ENCODE assay signal across 34 cellular contexts in the genomic region with DNA sequence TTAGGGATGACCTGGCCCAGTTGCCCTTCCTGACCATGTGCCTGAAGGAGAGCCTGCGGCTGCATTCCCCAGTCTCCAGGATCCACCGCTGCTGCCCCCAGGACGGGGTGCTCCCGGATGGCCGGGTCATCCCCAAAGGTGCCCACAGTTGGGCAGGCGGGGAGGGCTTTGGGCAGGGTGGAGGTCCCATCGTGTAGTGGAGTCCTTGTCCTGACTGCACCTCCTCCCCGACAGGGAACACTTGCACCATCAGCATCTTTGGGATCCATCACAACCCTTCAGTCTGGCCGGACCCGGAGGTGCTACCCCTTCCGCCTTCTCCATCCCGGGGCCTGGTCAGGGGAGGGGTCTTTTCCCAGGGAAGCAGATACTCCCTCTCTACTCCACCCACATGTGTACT. TPM values are rescaled to one million over a fixed set of nuclear protein-coding genes. Genes with fewer than 3 reads are reported as not detected.
"Had no signal": no experiment of that assay in that cellular context is flagged by ENCODE, and none has a peak within 500 bp of the region (broad histone marks: within the 10 kb centered on the region; RNA-seq: fewer than 3 reads in every experiment).

No MANE protein-coding gene starts in this region.

- H3K27ac ChIP-seq: brain microvascular endothelial cell, PC-9, RWPE1 had no signal

- DNase-seq: activated B cell treated with CpG ODN at 0.5 μM for 24 hours; activated CD4-positive, alpha-beta memory T cell treated with anti-CD3 and anti-CD28 coated beads for 36 hours; activated CD4-positive, alpha-beta T cell treated with anti-CD3 and anti-CD28 coated beads for 4 hours; activated CD4-positive, alpha-beta T cell treated with anti-CD3 and anti-CD28 coated beads, Interleukin-2, amount 50 U/mL, for 1 hour; activated CD4-positive, CD25-positive, alpha-beta regulatory T cell treated with anti-CD3 and anti-CD28 coated beads, Interleukin-2, amount 50 U/mL, for 72 hours; activated naive CD4-positive, alpha-beta T cell; activated naive CD4-positive, alpha-beta T cell treated with anti-CD3 and anti-CD28 coated beads, Interleukin-2, amount 50 U/mL, for 16 hours; activated naive CD8-positive, alpha-beta T cell treated with anti-CD3 and anti-CD28 coated beads for 36 hours; activated T-cell treated with anti-CD3 and anti-CD28 coated beads for 4 hours; activated T-cell treated with anti-CD3 and anti-CD28 coated beads, Interleukin-2, amount 50 U/mL, for 4 hours; amniotic stem cell; aorta; brain microvascular endothelial cell; Kasumi-1; KG1; MG63; NCI-H1048; NCI-H1436 treated with DMSO at 0.1 percent for 48 hours; NCI-H1694 treated with DMSO at 0.1 percent for 48 hours; NCI-H2029; NCI-H345; NCI-H510A; NCI-H526; NCI-H748 treated with DMSO at 0.1 percent for 48 hours; NK-92 treated with Interleukin-12 subunit alpha and Interleukin-12 subunit beta, amount 100 ng/mL, for 24 hours; PC-9; SIG-M5; T-helper 1 cell; T-helper 2 cell; T-helper 9 cell had no signal

- H3K27me3 ChIP-seq: brain microvascular endothelial cell had no signal

- H3K4me3 ChIP-seq: MG63, PC-9 had no signal

- H3K36me3 ChIP-seq: brain microvascular endothelial cell, MG63 had no signal

- H3K9me3 ChIP-seq: MG63 had no signal

- ATAC-seq: activated T-cell treated with anti-CD3 and anti-CD28 coated beads, Interleukin-2, amount 50 U/mL, for 4 hours; Right ventricle myocardium inferior had no signal

RNA-seq across cellular contexts. Expression of gene CYP4F8, which starts 31.7 kb away (rescaled TPM):
- total RNA-seq: activated B cell treated with CpG ODN at 0.5 μM for 24 hours; activated CD4-positive, alpha-beta memory T cell treated with anti-CD3 and anti-CD28 coated beads for 36 hours; activated naive CD8-positive, alpha-beta T cell treated with anti-CD3 and anti-CD28 coated beads for 36 hours; activated T-cell treated with anti-CD3 and anti-CD28 coated beads, Interleukin-2, amount 50 U/mL, for 4 hours; activated T-helper 1 cell treated with anti-CD3 and anti-CD28 coated beads, Interleukin-12 subunit alpha, Interleukin-12 subunit beta, Interleukin-2, Interleukin-4 antibody, amounts not matched to agents 30 ng/mL and 10 ng/mL and 1 ng/mL, durations not matched to agents 14 hours and 24 hours and 36 hours; aorta; PC-9; Right ventricle myocardium inferior; SK-MEL-5 had no signal
- polyA plus RNA-seq: aorta had no signal

RNA-seq across cellular contexts. Expression of gene CYP4F3, which starts 57.4 kb away (rescaled TPM):
- total RNA-seq: activated B cell treated with CpG ODN at 0.5 μM for 24 hours; activated CD4-positive, alpha-beta memory T cell treated with anti-CD3 and anti-CD28 coated beads for 36 hours; activated T-helper 1 cell treated with anti-CD3 and anti-CD28 coated beads, Interleukin-12 subunit alpha, Interleukin-12 subunit beta, Interleukin-2, Interleukin-4 antibody, amounts not matched to agents 30 ng/mL and 10 ng/mL and 1 ng/mL, durations not matched to agents 14 hours and 24 hours and 36 hours; Right ventricle myocardium inferior; SK-MEL-5 had no signal
- polyA plus RNA-seq: aorta had no signal
